In the genomic region with DNA sequence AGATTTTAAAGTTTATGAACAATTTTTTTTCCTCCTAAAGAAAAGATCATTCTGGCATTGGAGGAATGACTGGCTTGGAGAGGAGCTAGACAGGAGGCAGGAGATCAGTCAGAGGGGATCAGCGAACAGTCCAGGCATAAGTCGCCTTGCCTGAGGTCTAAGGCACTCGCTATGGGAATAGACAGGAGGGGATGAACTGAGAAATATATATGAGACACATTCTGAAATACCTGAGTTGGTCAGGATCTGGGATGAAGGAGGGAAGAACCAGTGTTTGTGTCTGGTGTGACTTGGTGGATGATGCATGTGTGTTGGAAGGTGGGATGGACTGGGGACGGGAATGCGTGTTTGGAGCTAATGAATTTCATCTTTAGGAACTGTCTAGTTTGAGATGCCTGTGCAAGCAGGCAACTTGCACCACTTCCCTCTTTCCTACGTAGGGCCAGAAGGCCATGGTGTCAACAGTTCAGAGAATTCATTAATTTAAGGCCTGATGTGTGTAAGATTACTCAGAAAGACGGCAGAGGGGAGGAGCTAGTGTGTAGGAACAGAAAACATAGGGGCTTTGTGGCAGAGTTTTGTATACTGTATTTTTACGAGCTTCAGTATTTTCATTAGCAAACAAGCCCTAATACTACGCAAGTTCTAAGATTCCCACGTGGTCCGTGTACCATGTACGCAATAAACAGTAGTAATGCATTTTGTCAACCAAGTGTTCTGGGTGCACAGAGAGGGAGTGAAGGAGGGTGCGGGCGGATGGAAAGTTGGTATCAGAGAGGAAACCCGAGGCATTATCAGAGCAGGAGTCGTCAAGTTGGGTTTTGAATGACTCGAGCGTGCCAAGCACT, we compare ENCODE assay signal across 1 cellular context.
A peak's percentile ranks its signal among the peaks of the same experiment; 100 is the strongest.
TF ChIP-seq lines count a peak whose summit lies in the region.

No MANE protein-coding gene starts in this region.

TF ChIP-seq in HepG2, 621 proteins besides CTCF, POLR2A, EP300 and RAD21 (continued from another document):
- TF ChIP-seq ZNF761 (CRISPR knock-in tag; conservative IDR thresholded peaks at IDR 0.05) (0 out of 2 replicates have a peak, but pooled peaks have one; percentile 6), ZNF784 (CRISPR knock-in tag; IDR thresholded peaks at IDR 0.05; ENCODE audit: borderline replicate concordance) (0 out of 2 replicates have a peak, but pooled peaks have one; percentile 16), ZNF30 (CRISPR knock-in tag; IDR thresholded peaks at IDR 0.05) (no peak), PCBP2 (optimal IDR thresholded peaks at IDR 0.05; ENCODE audit: low read depth, low read length, poor library complexity, severe bottlenecking) (no peak)
- TF ChIP-seq, protein P1, sequence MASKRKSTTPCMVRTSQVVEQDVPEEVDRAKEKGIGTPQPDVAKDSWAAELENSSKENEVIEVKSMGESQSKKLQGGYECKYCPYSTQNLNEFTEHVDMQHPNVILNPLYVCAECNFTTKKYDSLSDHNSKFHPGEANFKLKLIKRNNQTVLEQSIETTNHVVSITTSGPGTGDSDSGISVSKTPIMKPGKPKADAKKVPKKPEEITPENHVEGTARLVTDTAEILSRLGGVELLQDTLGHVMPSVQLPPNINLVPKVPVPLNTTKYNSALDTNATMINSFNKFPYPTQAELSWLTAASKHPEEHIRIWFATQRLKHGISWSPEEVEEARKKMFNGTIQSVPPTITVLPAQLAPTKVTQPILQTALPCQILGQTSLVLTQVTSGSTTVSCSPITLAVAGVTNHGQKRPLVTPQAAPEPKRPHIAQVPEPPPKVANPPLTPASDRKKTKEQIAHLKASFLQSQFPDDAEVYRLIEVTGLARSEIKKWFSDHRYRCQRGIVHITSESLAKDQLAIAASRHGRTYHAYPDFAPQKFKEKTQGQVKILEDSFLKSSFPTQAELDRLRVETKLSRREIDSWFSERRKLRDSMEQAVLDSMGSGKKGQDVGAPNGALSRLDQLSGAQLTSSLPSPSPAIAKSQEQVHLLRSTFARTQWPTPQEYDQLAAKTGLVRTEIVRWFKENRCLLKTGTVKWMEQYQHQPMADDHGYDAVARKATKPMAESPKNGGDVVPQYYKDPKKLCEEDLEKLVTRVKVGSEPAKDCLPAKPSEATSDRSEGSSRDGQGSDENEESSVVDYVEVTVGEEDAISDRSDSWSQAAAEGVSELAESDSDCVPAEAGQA (IDR thresholded peaks at IDR 0.05; ENCODE audit: low read depth): no peak
- TF ChIP-seq, protein P1 (CRISPR knock-in tag; IDR thresholded peaks at IDR 0.05; ENCODE audit: borderline replicate concordance): no peak
